In genomic region chr4:174604198-174604597, GRCh38 we compare ENCODE assay signal across 1 cellular context.
TF ChIP-seq lines count a peak whose summit lies in the region.

No MANE protein-coding gene starts in this region.

TF ChIP-seq in GM23338, 12 proteins besides CTCF, POLR2A, EP300 and RAD21 (continued from another document):
- TF ChIP-seq ZNF462 (CRISPR knock-in tag; IDR thresholded peaks at IDR 0.05) (no peak), CREB1 (CRISPR knock-in tag; IDR thresholded peaks at IDR 0.05; ENCODE audit: low read depth) (no peak), POLR2AphosphoS5 (IDR thresholded peaks at IDR 0.05; ENCODE audit: low read depth) (no peak)
